In the genomic region with DNA sequence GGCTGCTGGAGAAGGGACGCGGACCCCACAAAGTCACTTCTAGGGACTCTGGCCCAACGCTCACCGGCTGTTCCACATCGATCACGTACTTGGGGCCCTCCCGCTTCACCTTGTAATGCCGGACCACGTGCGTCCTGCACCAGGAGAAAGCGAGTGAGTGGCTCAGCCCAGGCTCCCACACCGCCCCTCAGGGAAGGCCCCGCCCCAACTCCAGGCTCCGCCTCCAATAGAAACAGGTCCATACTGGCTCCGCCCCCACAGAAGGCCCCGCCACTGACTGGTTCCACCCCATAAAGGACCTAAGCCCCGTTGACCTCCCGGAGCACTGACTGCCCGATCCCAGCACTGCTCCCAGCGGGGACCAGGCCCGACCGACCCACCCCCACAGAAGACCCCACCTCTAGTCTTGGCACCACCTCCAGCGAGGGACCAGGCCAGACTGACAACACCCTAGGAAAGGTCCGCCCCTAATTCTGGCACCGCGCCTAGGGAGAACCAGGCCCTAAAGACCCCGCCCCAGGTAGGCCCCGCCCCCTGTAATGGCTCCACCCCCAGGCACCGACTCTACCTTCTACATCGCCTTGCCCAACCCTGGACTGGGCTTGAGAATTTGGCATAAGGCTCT, we compare ENCODE assay signal across 9 cellular contexts. TPM values are rescaled to one million over a fixed set of nuclear protein-coding genes. Genes with fewer than 3 reads are reported as not detected.
DNase-seq lines count a peak whose midpoint lies in the region; ATAC-seq and TF ChIP-seq lines count a peak whose summit lies in the region.
"Had no signal": no experiment of that assay in that cellular context is flagged by ENCODE, and none has a peak within 500 bp of the region (broad histone marks: within the 10 kb centered on the region; RNA-seq: fewer than 3 reads in every experiment).

No MANE protein-coding gene starts in this region.

- no peaks in the 10 kb centered on the region for H3K79me2 ChIP-seq in GM23338 (replicated peaks; ENCODE audit: insufficient read depth)

- H3K4me1 ChIP-seq in GM23338 (ENCODE audit: insufficient read depth) (peaks cover 3% of the 10 kb centered on the region; the same call in 1 of the 2 replicates), SJSA1 (replicated peaks) (peaks cover 18% of the 10 kb centered on the region), right cardiac atrium (ENCODE audit: control insufficient read depth, insufficient read depth, low read length) (no peaks in the 10 kb centered on the region), gastrocnemius medialis (peaks cover 0 to 13% of the 10 kb centered on the region in 2 donors)

- H3K4me3 Mint-ChIP-seq in GM23338, result peak overlapping the region; percentile 82

- peaks cover 15% of the 10 kb centered on the region for H3K36me3 Mint-ChIP-seq in GM23338 (ENCODE audit: low read depth)

- H3K4me1 Mint-ChIP-seq in GM23338, result peaks cover 18% of the 10 kb centered on the region

- 2% methylated on average over 30 of the region's 30 CpGs for WGBS in right cardiac atrium

- H3K4me3 ChIP-seq in GM23338, result peak overlapping the region; percentile 77
- peak overlapping the region; percentile 32 for H3K4me3 ChIP-seq in SJSA1
- peak overlapping the region; percentile 28 for H3K4me3 ChIP-seq in right cardiac atrium (ENCODE audit: low read length)
- H3K4me3 ChIP-seq in gastrocnemius medialis, result peak overlapping the region in 3 of 4 donors; percentile 46 to 54 (median 48)

- no peaks in the 10 kb centered on the region for H3K9me3 Mint-ChIP-seq in GM23338

- peak overlapping the region; percentile 95 for H3K4me2 ChIP-seq in GM23338

- no peak for TF ChIP-seq POLR2A in gastrocnemius medialis (IDR thresholded peaks at IDR 0.05)

- intact Hi-C loops in right cardiac atrium (cut with DNase I) (no loop called here), gastrocnemius medialis (cut with DNase I; ENCODE audit: low total_unique reads) (no loop called here)

- peak; percentile 99 for DNase-seq in GM23338 (ENCODE audit: low spot score)
- peak; percentile 39 to 68 for DNase-seq in SJSA1 (ENCODE audit: low read depth in 1 of 2, low spot score in 2 of 2)
- DNase-seq in activated naive CD4-positive, alpha-beta T cell treated with anti-CD3 and anti-CD28 coated beads, Interleukin-2, amount 50 U/mL, for 16 hours, result peak; percentile 74
- DNase-seq in right cardiac atrium, result peak; percentile 80 to 94 (median 93)
- peak in 1 of 2 donors; percentile 51 for DNase-seq in gastrocnemius medialis
- DNase-seq in left lobe of liver (ENCODE audit: low spot score), result no peak
- no peak for DNase-seq in GF-D8 (lab: John Stamatoyannopoulos, UW)

- H3K27me3 ChIP-seq in GM23338 (ENCODE audit: insufficient read depth), result no peaks in the 10 kb centered on the region
- peaks cover 5% of the 10 kb centered on the region for H3K27me3 ChIP-seq in SJSA1 (replicated peaks)
- no peaks in the 10 kb centered on the region for H3K27me3 ChIP-seq in right cardiac atrium (ENCODE audit: control insufficient read depth, insufficient read depth)
- peaks cover 11 to 17% (median 16%) of the 10 kb centered on the region in 3 donors for H3K27me3 ChIP-seq in gastrocnemius medialis

- H3K27ac ChIP-seq in GM23338 (ENCODE audit: low read depth), result peak overlapping the region; percentile 91; the same call in 1 of the 2 replicates
- no peak overlapping the region for H3K27ac ChIP-seq in SJSA1
- no peak overlapping the region for H3K27ac ChIP-seq in right cardiac atrium (ENCODE audit: low read length)
- H3K27ac ChIP-seq in gastrocnemius medialis, result peak overlapping the region in 1 of 4 donors; percentile 37

- no peaks in the 10 kb centered on the region for H3K9me3 ChIP-seq in SJSA1 (replicated peaks)
- no peaks in the 10 kb centered on the region for H3K9me3 ChIP-seq in right cardiac atrium (ENCODE audit: control insufficient read depth, low read length)
- H3K9me3 ChIP-seq in gastrocnemius medialis, result no peaks in the 10 kb centered on the region

- TF ChIP-seq CTCF in GM23338 (conservative IDR thresholded peaks at IDR 0.05; ENCODE audit: low read depth in 2 of 2) (no peak), gastrocnemius medialis (IDR thresholded peaks at IDR 0.05 in 4 of 5, conservative IDR thresholded peaks at IDR 0.05 in 1 of 5) (no peak)

- peaks cover 30% of the 10 kb centered on the region for H3K27me3 Mint-ChIP-seq in GM23338 (ENCODE audit: insufficient read depth, low read depth, poor library complexity)

- H3K27ac Mint-ChIP-seq in GM23338, result peak overlapping the region; percentile 96

- ATAC-seq in GM23338 (peak; percentile 63), right cardiac atrium (peak; percentile 64 to 69), gastrocnemius medialis (peak in 1 of 2 donors; percentile 9), left lobe of liver (no peak), HG02852 (IDR thresholded peaks at IDR 0.05; ENCODE audit: unreplicated experiment) (no peak)

- H3K36me3 ChIP-seq in GM23338 (ENCODE audit: insufficient read depth) (no peaks in the 10 kb centered on the region), SJSA1 (no peaks in the 10 kb centered on the region), gastrocnemius medialis (no peaks in the 10 kb centered on the region)

- no peaks in the 10 kb centered on the region; the same call in 1 of the 2 replicates for H4K20me1 ChIP-seq in GM23338 (replicated peaks; ENCODE audit: insufficient read depth)

- in situ Hi-C loops in gastrocnemius medialis (cut with MboI; ENCODE audit: low sequenced_read_pairs in 4 of 4), result no loop called here

- H2AFZ ChIP-seq in GM23338, result peak overlapping the region; percentile 97

- H3K9me2 ChIP-seq in GM23338 (ENCODE audit: insufficient read depth), result no peaks in the 10 kb centered on the region

- peaks cover 6% of the 10 kb centered on the region; the same call in 1 of the 2 replicates for H3F3A ChIP-seq in GM23338 (replicated peaks; ENCODE audit: low read depth)

TF ChIP-seq in GM23338, 12 proteins besides CTCF, POLR2A, EP300 and RAD21 (continues in another document):
- TF ChIP-seq STAT1 (IDR thresholded peaks at IDR 0.05; ENCODE audit: unreplicated experiment), result no peak
- peak; percentile 76 for TF ChIP-seq POLR2AphosphoS5 (IDR thresholded peaks at IDR 0.05; ENCODE audit: low read depth)

RNA-seq across cellular contexts. Expression of a gene that starts 11.3 kb away (rescaled TPM):
- total RNA-seq in GM23338 (2014; rRNA removed; shearing (Covaris generic)), result 9.2 and 15.1 TPM in 2 replicates
- 20.7 and 21.7 TPM in 2 replicates for polyA plus RNA-seq in GM23338 (2016; fragmentation: Nextera tagmentation; extraction: Ambion mirVana)
- 1.9 and 3.1 TPM in 2 replicates for total RNA-seq in SJSA1 (2014; rRNA removed; shearing (Covaris generic))
- 10 to 100 TPM in 3 of 4 donors, 1 to 10 TPM in 1; 6.7 to 13.9 (median 11.3) TPM for total RNA-seq in right cardiac atrium
- 7.8 TPM for polyA plus RNA-seq in right cardiac atrium
- total RNA-seq in gastrocnemius medialis, result 1 to 10 TPM in 2 of 4 donors, under 1 TPM in 1, not detected in 1; 0.94 to 2.1 (median 1.3) TPM
- 31.8 TPM for total RNA-seq in left lobe of liver

RNA-seq across cellular contexts. Expression of a gene that starts 16.0 kb away (rescaled TPM):
- total RNA-seq in GM23338 (2014; rRNA removed; shearing (Covaris generic)), result 9.1 and 15.6 TPM in 2 replicates
- 11.8 and 22.5 TPM in 2 replicates for polyA plus RNA-seq in GM23338 (2016; fragmentation: Nextera tagmentation; extraction: Ambion mirVana)
- 4.6 and 6.5 TPM in 2 replicates for total RNA-seq in SJSA1 (2014; rRNA removed; shearing (Covaris generic))
- 10 to 100 TPM; 22.8 to 25.8 (median 25.2) TPM for total RNA-seq in right cardiac atrium
- 24.9 TPM for polyA plus RNA-seq in right cardiac atrium
- 1 to 10 TPM; 2.7 to 3.1 (median 3.0) TPM for total RNA-seq in gastrocnemius medialis
- 24.2 TPM for total RNA-seq in left lobe of liver

RNA-seq across cellular contexts. Expression of a gene that starts 23.0 kb away (rescaled TPM):
- 54.0 and 82.9 TPM in 2 replicates for total RNA-seq in GM23338 (2014; rRNA removed; shearing (Covaris generic))
- polyA plus RNA-seq in GM23338 (2016; fragmentation: Nextera tagmentation; extraction: Ambion mirVana), result 50.7 and 52.1 TPM in 2 replicates
- total RNA-seq in SJSA1 (2014; rRNA removed; shearing (Covaris generic)), result 4.5 and 6.9 TPM in 2 replicates
- not detected for total RNA-seq in right cardiac atrium
- polyA plus RNA-seq in right cardiac atrium, result not detected
- not detected for total RNA-seq in gastrocnemius medialis
- total RNA-seq in left lobe of liver, result 1.3 TPM

RNA-seq across cellular contexts. Expression of a gene that starts 25.2 kb away (rescaled TPM):
- 0.76 and 0.93 TPM in 2 replicates for total RNA-seq in GM23338 (2014; rRNA removed; shearing (Covaris generic))
- polyA plus RNA-seq in GM23338 (2016; fragmentation: Nextera tagmentation; extraction: Ambion mirVana) (0.24 and 0.79 TPM in 2 replicates), right cardiac atrium (0.25 TPM)
- not detected in 2 replicates for total RNA-seq in SJSA1 (2014; rRNA removed; shearing (Covaris generic))
- total RNA-seq in right cardiac atrium (not detected), gastrocnemius medialis (not detected), left lobe of liver (0.25 TPM)

RNA-seq across cellular contexts. Expression of a gene that starts 48.3 kb away (rescaled TPM):
- total RNA-seq in GM23338 (2014; rRNA removed; shearing (Covaris generic)), result 1.8 and 7.5 TPM in 2 replicates
- 6.4 and 8.0 TPM in 2 replicates for polyA plus RNA-seq in GM23338 (2016; fragmentation: Nextera tagmentation; extraction: Ambion mirVana)
- not detected in 2 replicates for total RNA-seq in SJSA1 (2014; rRNA removed; shearing (Covaris generic))
- 10 to 100 TPM; 30.5 to 75.1 (median 54.7) TPM for total RNA-seq in right cardiac atrium
- polyA plus RNA-seq in right cardiac atrium, result 23.9 TPM
- under 1 TPM in 1 of 4 donors, not detected in 3; 0.26 TPM for total RNA-seq in gastrocnemius medialis
- total RNA-seq in left lobe of liver, result 8.8 TPM
- total RNA-seq: activated CD8-positive, alpha-beta memory T cell treated with anti-CD3 and anti-CD28 coated beads for 36 hours had no signal

Comparison
In these comparisons a context has a peak if more than half of its experiments do, and no peak if none do; other contexts are left out.
1. ATAC-seq: peak in GM23338 (single experiment) and right cardiac atrium (2 of 2); none in left lobe of liver (single experiment) and HG02852 (single experiment).
2. DNase-seq: peak in GM23338 (single experiment), SJSA1 (2 of 2), activated naive CD4-positive, alpha-beta T cell treated with anti-CD3 and anti-CD28 coated beads, Interleukin-2, amount 50 U/mL, for 16 hours (single experiment) and right cardiac atrium (3 of 3); none in left lobe of liver (single experiment) and GF-D8 (single experiment).
3. Peak in every context shown above with its lines, with median percentiles within 50 percentile points of each other: H3K4me3 ChIP-seq.